In the genomic region with DNA sequence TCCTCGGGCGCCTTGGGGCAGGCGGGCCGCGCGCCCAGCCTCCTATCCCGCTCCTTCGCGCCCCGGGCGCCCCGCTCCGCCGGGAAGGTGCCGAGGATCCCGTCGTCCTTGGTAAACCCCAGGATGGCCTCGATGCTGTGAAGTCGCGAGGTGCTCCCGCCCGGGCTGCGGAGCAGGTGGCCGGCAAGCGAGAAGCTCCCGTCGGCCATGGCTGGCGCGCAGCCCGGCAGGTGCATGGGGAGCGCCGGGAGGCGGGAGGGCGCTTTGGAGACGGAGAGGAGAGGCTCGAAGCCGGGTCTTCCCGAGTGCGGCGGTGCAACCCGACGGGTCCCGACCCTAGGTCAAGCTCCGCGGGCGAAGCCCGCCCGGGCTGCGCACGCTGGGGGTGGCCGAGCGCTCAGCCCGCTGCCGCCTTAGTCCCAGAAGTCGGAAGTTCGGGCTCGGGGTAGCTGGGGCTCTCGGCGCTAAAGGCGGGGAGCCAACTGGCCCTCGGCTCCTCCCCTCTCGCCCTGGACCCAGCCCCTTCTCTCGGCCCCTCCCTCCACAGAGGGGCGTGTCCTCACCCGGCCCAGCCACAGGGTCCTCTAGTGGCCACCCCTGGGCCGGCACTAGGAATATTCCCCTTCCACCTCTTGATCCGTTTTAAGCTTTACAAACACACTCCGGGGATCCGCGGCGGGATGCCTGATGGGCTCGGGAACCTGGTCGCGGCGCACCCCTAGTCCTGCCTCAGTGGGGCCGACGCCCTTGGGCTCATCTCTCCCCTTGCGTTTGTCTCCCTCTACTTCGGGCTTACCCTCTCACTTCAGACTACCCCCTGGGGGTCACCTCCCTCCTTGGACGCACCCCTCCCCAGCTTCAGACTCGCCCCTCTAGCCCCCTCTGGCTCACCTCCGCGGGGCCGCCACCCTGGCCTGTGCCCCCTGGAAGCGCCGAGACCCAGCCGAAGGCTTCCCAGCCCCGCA, we compare ENCODE assay signal across 7 cellular contexts. TPM values are rescaled to one million over a fixed set of nuclear protein-coding genes. Genes with fewer than 3 reads are reported as not detected.
DNase-seq lines count a peak whose midpoint lies in the region; ATAC-seq, FAIRE-seq and TF ChIP-seq lines count a peak whose summit lies in the region.

Gene RAX, minus strand, starts transcription at position 484 of the 965 bp plus-strand sequence. Its CDS starts 248 bp downstream, at position 236.

- H2AK5ac ChIP-seq in H1 (ENCODE audit: low read depth, low read length): no peak within 1 kb of the TSS

- intact Hi-C loops in CD14-positive monocyte (cut with micrococcal nuclease): no loop called here

- H4K8ac ChIP-seq in H1 (ENCODE audit: extremely low read depth, insufficient read depth, low read length): peak within 1 kb of the TSS; percentile 53

- peaks cover 59 to 76% of the 10 kb centered on the region in 2 donors for H3K27me3 Mint-ChIP-seq in natural killer cell treated with Interleukin-12 subunit alpha and Interleukin-12 subunit beta and Interleukin-15 and Interleukin-18, amount 100 ng/mL, for 72 hours
- peaks cover 78 to 92% (median 90%) of the 10 kb centered on the region in 3 donors for H3K27me3 Mint-ChIP-seq in CD14-positive monocyte (ENCODE audit: low read depth in 3 of 3)

- H2BK5ac ChIP-seq in H1 (ENCODE audit: low read depth, low read length): no peak within 1 kb of the TSS

- H2BK15ac ChIP-seq in H1 (ENCODE audit: low read length): peak within 1 kb of the TSS; percentile 88; the same call in 1 of the 2 replicates

- FAIRE-seq in GM18507 (lab: Jason Lieb, UNC) (no peak), H1 (lab: Jason Lieb, UNC) (no peak)

- no peak within 1 kb of the TSS; the same call in none of the 2 replicates for H3K18ac ChIP-seq in H1 (ENCODE audit: extremely low read depth, low read length)

- TF ChIP-seq POLR2A in H1 (IDR thresholded peaks at IDR 0.05; ENCODE audit: control extremely low read depth in 1 of 2, low read depth in 2 of 2, low read length in 2 of 2) (no peak), gastroesophageal sphincter (IDR thresholded peaks at IDR 0.05) (no peak)

- H3K79me1 ChIP-seq in H1 (ENCODE audit: low read depth, low read length): no peaks in the 10 kb centered on the region

- H3K14ac ChIP-seq in H1 (ENCODE audit: insufficient read length): no peak within 1 kb of the TSS

- H3K4ac ChIP-seq in H1 (replicated peaks; ENCODE audit: insufficient read length, low read depth, low read length): no peak within 1 kb of the TSS

- TF ChIP-seq EP300 in H1 (IDR thresholded peaks at IDR 0.05; ENCODE audit: borderline replicate concordance in 1 of 2, low read depth in 2 of 2, low read length in 2 of 2) (no peak), gastroesophageal sphincter (IDR thresholded peaks at IDR 0.05) (no peak)

- H4K5ac ChIP-seq in H1 (ENCODE audit: insufficient read length, low read depth, low read length): no peak within 1 kb of the TSS

- CTCF ChIA-PET in H1 (lab: Charles Lee; ENCODE audit: partially characterized antibody): interaction anchor here (0.6 to 15.5 kb wide), 18 partner anchors 9 to 129 kb away, joined by 3 to 129 read pairs (median 4); partner anchors contain the start of gene GRP

- H3K4me1 ChIP-seq in H1 (replicated peaks in 1 of 4; ENCODE audit: control insufficient read depth in 3 of 4, insufficient read depth in 4 of 4, low read length in 3 of 4) (peaks cover 9 to 25% (median 15%) of the 10 kb centered on the region in 4 experiments), gastroesophageal sphincter (peaks cover 0 to 39% (median 19%) of the 10 kb centered on the region in 3 donors)

- H3K27ac ChIP-seq in H1 (ENCODE audit: low read depth, low read length) (no peak within 1 kb of the TSS), gastroesophageal sphincter (no peak within 1 kb of the TSS)

- H3K9me3 ChIP-seq in MG63 (no peaks in the 10 kb centered on the region), H1 (ENCODE audit: insufficient read depth in 2 of 2, low read depth in 1 of 2, low read length in 1 of 2) (no peaks in the 10 kb centered on the region), gastroesophageal sphincter (no peaks in the 10 kb centered on the region)

- H3K27me3 ChIP-seq in MG63: peaks cover 65% of the 10 kb centered on the region
- H3K27me3 ChIP-seq in H1 (replicated peaks in 1 of 4; ENCODE audit: control insufficient read depth in 3 of 4, extremely low read depth in 1 of 4, insufficient read depth in 3 of 4, low read length in 3 of 4): peaks cover 66 to 94% (median 85%) of the 10 kb centered on the region in 4 experiments
- peaks cover 100% of the 10 kb centered on the region for H3K27me3 ChIP-seq in gastroesophageal sphincter

- H3K79me2 ChIP-seq in H1 (ENCODE audit: control insufficient read depth in 1 of 2, insufficient read depth in 2 of 2, low read length in 2 of 2): no peaks in the 10 kb centered on the region

- no peak within 1 kb of the TSS for H3K4me3 Mint-ChIP-seq in natural killer cell treated with Interleukin-12 subunit alpha and Interleukin-12 subunit beta and Interleukin-15 and Interleukin-18, amount 100 ng/mL, for 72 hours
- peak within 1 kb of the TSS in 1 of 2 donors; percentile 84 for H3K4me3 Mint-ChIP-seq in CD14-positive monocyte

- 1% methylated on average over 52 of the region's 88 CpGs; no CpG with 5 or more reads in 1 of the 2 experiments for WGBS in H1 (ENCODE audit: extremely low coverage in 1 of 2, insufficient coverage in 1 of 2, insufficient read length in 1 of 2, insufficient replicate concordance in 2 of 2, low coverage in 1 of 2, low lambda C conversion rate in 2 of 2, missing lambda C conversion rate in 1 of 2), 2 experiments
- 6% methylated on average over 7 of the region's 88 CpGs; no CpG with 5 or more reads in 1 of the 2 donors for WGBS in gastroesophageal sphincter (ENCODE audit: low coverage in 1 of 2), 2 donors

- POLR2A ChIA-PET in H1 (lab: Charles Lee; ENCODE audit: partially characterized antibody): interaction anchor here (0.9 to 2.2 kb wide), 2 partner anchors 9 to 31 kb away, joined by 4 to 10 read pairs; no protein-coding TSS in a partner anchor

- TF ChIP-seq CTCF in H1 (IDR thresholded peaks at IDR 0.05; ENCODE audit: control extremely low read depth in 1 of 3, insufficient read depth in 1 of 3, low read depth in 1 of 3, low read length in 3 of 3): peak in 2 of 3 experiments; percentile 52 to 73; a peak in 3 of 4 replicates
- TF ChIP-seq CTCF in CD14-positive monocyte (IDR thresholded peaks at IDR 0.05): no peak
- no peak for TF ChIP-seq CTCF in gastroesophageal sphincter (IDR thresholded peaks at IDR 0.05)

- H3K23me2 ChIP-seq in H1 (ENCODE audit: low read depth, low read length): peaks cover 19% of the 10 kb centered on the region; the same call in 1 of the 2 replicates

- H3K9me3 Mint-ChIP-seq in natural killer cell treated with Interleukin-12 subunit alpha and Interleukin-12 subunit beta and Interleukin-15 and Interleukin-18, amount 100 ng/mL, for 72 hours: no peaks in the 10 kb centered on the region
- H3K9me3 Mint-ChIP-seq in CD14-positive monocyte: peaks cover 2 to 25% (median 16%) of the 10 kb centered on the region in 7 donors

- peak; percentile 9 to 28; a peak in 1 of 4 replicates for TF ChIP-seq RAD21 in H1 (IDR thresholded peaks at IDR 0.05 in 1 of 2, conservative IDR thresholded peaks at IDR 0.05 in 1 of 2; ENCODE audit: low read depth in 2 of 2, low read length in 2 of 2)

- 0 out of 2 replicates have a peak within 1 kb of the TSS, but pooled peaks have one; percentile 50 for H2BK12ac ChIP-seq in H1 (ENCODE audit: low read depth, low read length)

- no peak within 1 kb of the TSS for H2BK120ac ChIP-seq in H1 (replicated peaks; ENCODE audit: low read depth, low read length)

- H3K56ac ChIP-seq in H1 (replicated peaks; ENCODE audit: insufficient read length, low read depth, low read length): no peak within 1 kb of the TSS

- H3K27ac Mint-ChIP-seq in natural killer cell treated with Interleukin-12 subunit alpha and Interleukin-12 subunit beta and Interleukin-15 and Interleukin-18, amount 100 ng/mL, for 72 hours: no peak within 1 kb of the TSS
- no peak within 1 kb of the TSS for H3K27ac Mint-ChIP-seq in CD14-positive monocyte

- peaks cover 12% of the 10 kb centered on the region in 2 experiments for H4K20me1 ChIP-seq in H1 (replicated peaks in 1 of 2; ENCODE audit: control insufficient read depth in 1 of 2, insufficient read depth in 2 of 2, low read length in 2 of 2)

- H3K4me3 ChIP-seq in MG63: 0 out of 2 replicates have a peak within 1 kb of the TSS, but pooled peaks have one; percentile 18
- peak within 1 kb of the TSS; percentile 45 to 75 (median 71) for H3K4me3 ChIP-seq in H1 (ENCODE audit: extremely low read depth in 1 of 4, insufficient read depth in 2 of 4, low read depth in 3 of 4, low read length in 4 of 4)
- peak within 1 kb of the TSS in 1 of 2 donors; percentile 39 for H3K4me3 ChIP-seq in gastroesophageal sphincter

- H2BK20ac ChIP-seq in H1 (ENCODE audit: low read length): no peak within 1 kb of the TSS; the same call in 1 of the 2 replicates

- ATAC-seq in natural killer cell treated with Interleukin-12 subunit alpha and Interleukin-12 subunit beta and Interleukin-15 and Interleukin-18, amount 100 ng/mL, for 72 hours: peak; percentile 51 to 56
- ATAC-seq in gastroesophageal sphincter (no peak), HG02973 (IDR thresholded peaks at IDR 0.05; ENCODE audit: unreplicated experiment) (no peak)

- peaks cover 6 to 9% of the 10 kb centered on the region in 2 donors for H3K4me1 Mint-ChIP-seq in natural killer cell treated with Interleukin-12 subunit alpha and Interleukin-12 subunit beta and Interleukin-15 and Interleukin-18, amount 100 ng/mL, for 72 hours (ENCODE audit: low read depth in 2 of 2)
- peaks cover 20% of the 10 kb centered on the region for H3K4me1 Mint-ChIP-seq in CD14-positive monocyte

- peak within 1 kb of the TSS; percentile 42; the same call in 1 of the 2 replicates for H2AFZ ChIP-seq in H1 (ENCODE audit: low read length)

- DNase-seq in GM18507 (ENCODE audit: extremely low spot score, insufficient read length, low read depth) (peak; percentile 30), MG63 (peak; percentile 44), H1 (ENCODE audit: low read depth in 1 of 2, low spot score in 2 of 2) (peak in 1 of 2 experiments; percentile 95), CD14-positive monocyte (ENCODE audit: low spot score) (no peak)
- no peak for DNase-seq in natural killer cell treated with Interleukin-12 subunit alpha and Interleukin-12 subunit beta and Interleukin-15 and Interleukin-18, amount 100 ng/mL, for 72 hours (ENCODE audit: low spot score)

- peak within 1 kb of the TSS; percentile 89 to 91 for H3K4me2 ChIP-seq in H1 (ENCODE audit: insufficient read depth in 1 of 2, low read depth in 2 of 2, low read length in 2 of 2)

- H3K36me3 ChIP-seq in MG63: no peaks in the 10 kb centered on the region
- no peaks in the 10 kb centered on the region; a peak in 2 of 8 replicates for H3K36me3 ChIP-seq in H1 (ENCODE audit: control insufficient read depth in 2 of 4, insufficient read depth in 4 of 4, low read length in 3 of 4)
- H3K36me3 ChIP-seq in gastroesophageal sphincter: no peaks in the 10 kb centered on the region

- no peak within 1 kb of the TSS for H3K23ac ChIP-seq in H1 (ENCODE audit: insufficient read length)

- no peak within 1 kb of the TSS for H4K91ac ChIP-seq in H1 (replicated peaks; ENCODE audit: insufficient read length, low read length)

- H3K9ac ChIP-seq in H1 (replicated peaks in 1 of 4; ENCODE audit: extremely low read depth in 1 of 4, low read depth in 3 of 4, low read length in 3 of 4): no peak within 1 kb of the TSS; a peak in 1 of 7 replicates

- peaks cover 6% of the 10 kb centered on the region for H3K36me3 Mint-ChIP-seq in natural killer cell treated with Interleukin-12 subunit alpha and Interleukin-12 subunit beta and Interleukin-15 and Interleukin-18, amount 100 ng/mL, for 72 hours
- peaks cover 7 to 8% of the 10 kb centered on the region in 2 donors for H3K36me3 Mint-ChIP-seq in CD14-positive monocyte

RNA-seq across cellular contexts. Expression of gene RAX, which starts in this region (rescaled TPM):
- total RNA-seq in MG63 (2014; rRNA removed; shearing (Covaris generic); ENCODE audit: low replicate concordance): not detected in 2 replicates
- total RNA-seq in H1 (2021; fragmentation: NEBNext Ultra II Directional; extraction: Animal tissue kit (Norgen Biotek cat#: 25700)): 0.52 and 0.80 TPM in 2 replicates
- polyA plus RNA-seq in H1 (2011; rRNA removed) (0.12 and 0.36 TPM in 2 replicates), CD14-positive monocyte (not detected)
- polyA plus RNA-seq in H1 (2011; cell fraction: cytosol; rRNA removed): 0.18 TPM
- polyA plus RNA-seq in H1 (2011; cell fraction: nucleus; rRNA removed): 0.83 TPM
- polyA plus RNA-seq in H1 (2012, experiment 1 of 2): 0.09 to 0.31 TPM (median 0.22 TPM) in 3 of 4 replicates, not detected in the other
- 0.14 TPM for polyA plus RNA-seq in H1 (2012, experiment 2 of 2)
- polyA plus RNA-seq in H1 (2013, experiment 1 of 2): 0.14 TPM
- 0.11 TPM for polyA plus RNA-seq in H1 (2013, experiment 2 of 2)
- polyA minus RNA-seq in H1 (2011; rRNA and poly(A)+ RNA removed): not detected in 2 replicates
- polyA minus RNA-seq in H1 (2011; cell fraction: cytosol; rRNA and poly(A)+ RNA removed): 0.59 TPM
- polyA minus RNA-seq in H1 (2011; cell fraction: nucleus; rRNA and poly(A)+ RNA removed): 1.6 TPM
- not detected for total RNA-seq in natural killer cell treated with Interleukin-12 subunit alpha and Interleukin-12 subunit beta and Interleukin-15 and Interleukin-18, amount 100 ng/mL, for 72 hours
- not detected for total RNA-seq in gastroesophageal sphincter

Comparison
In these comparisons a context has a peak if more than half of its experiments do, and no peak if none do; other contexts are left out.
1. Peak in DNase-seq and H3K4me3 ChIP-seq in MG63; RNA of the gene not detected or under 1 TPM.
2. Peak in ATAC-seq in natural killer cell treated with Interleukin-12 subunit alpha and Interleukin-12 subunit beta and Interleukin-15 and Interleukin-18, amount 100 ng/mL, for 72 hours; RNA of the gene not detected or under 1 TPM.
3. CTCF ChIP-seq: peak in H1 (2 of 3); none in CD14-positive monocyte (single experiment) and gastroesophageal sphincter (0 of 4).